In the genomic region with DNA sequence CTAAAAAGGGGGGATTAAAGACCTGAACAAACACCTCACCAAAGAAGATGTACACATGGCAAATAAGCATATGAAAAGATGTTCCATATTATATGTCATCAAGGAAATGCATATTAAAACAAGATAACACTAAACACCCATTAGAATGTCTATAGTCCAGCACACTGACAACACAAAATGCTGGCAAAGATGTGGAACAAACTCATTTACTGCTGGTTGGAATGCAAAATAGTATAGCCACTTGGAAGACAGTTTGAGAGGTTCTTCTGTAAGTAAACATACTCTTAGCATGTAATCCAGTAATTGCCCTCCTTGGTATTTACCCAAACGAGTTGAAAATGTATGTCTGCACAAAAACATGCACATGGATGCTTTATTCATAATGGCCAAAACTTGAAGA, we compare ENCODE assay signal across 26 cellular contexts.
"Had no signal": no experiment of that assay in that cellular context is flagged by ENCODE, and none has a peak within 500 bp of the region (broad histone marks: within the 10 kb centered on the region; RNA-seq: fewer than 3 reads in every experiment).

No MANE protein-coding gene starts in this region.

- H3K4me1 Mint-ChIP-seq: immature natural killer cell; memory B cell; naive thymus-derived CD8-positive, alpha-beta T cell; nephron; neural crest cell; stimulated activated effector memory CD8-positive, alpha-beta T cell treated with anti-CD3 and anti-CD28 coated beads, Interleukin-12 subunit alpha, Interleukin-12 subunit beta, amount 100 ng/mL, for 72 hours had no signal

- H3K4me3 Mint-ChIP-seq: immature natural killer cell; memory B cell; naive thymus-derived CD8-positive, alpha-beta T cell; nephron; neural crest cell; stimulated activated effector memory CD8-positive, alpha-beta T cell treated with anti-CD3 and anti-CD28 coated beads, Interleukin-12 subunit alpha, Interleukin-12 subunit beta, amount 100 ng/mL, for 72 hours; stimulated activated naive CD8-positive, alpha-beta T cell treated with anti-CD3 and anti-CD28 coated beads, Interleukin-15, Interleukin-2, amounts not matched to agents 100 ng/mL and 50 ng/mL, for 24 hours had no signal

- H3K27me3 ChIP-seq: pancreas, suprapubic skin, tibial artery, upper lobe of right lung had no signal

- H3K4me1 ChIP-seq: left ventricle myocardium inferior, pancreas, suprapubic skin, tibial artery, upper lobe of right lung had no signal

- H3K36me3 ChIP-seq: pancreas, prostate gland, suprapubic skin, thoracic aorta, tibial artery, upper lobe of right lung had no signal

- H3K36me3 Mint-ChIP-seq: immature natural killer cell; memory B cell; naive thymus-derived CD8-positive, alpha-beta T cell; stimulated activated effector memory CD8-positive, alpha-beta T cell treated with anti-CD3 and anti-CD28 coated beads, Interleukin-12 subunit alpha, Interleukin-12 subunit beta, amount 100 ng/mL, for 72 hours had no signal

- ATAC-seq: naive thymus-derived CD8-positive, alpha-beta T cell; pancreas; right cardiac atrium; sciatic nerve; stimulated activated effector memory CD8-positive, alpha-beta T cell treated with anti-CD3 and anti-CD28 coated beads, Interleukin-12 subunit alpha, Interleukin-12 subunit beta, amount 100 ng/mL, for 72 hours; upper lobe of right lung had no signal

- H3K9me3 Mint-ChIP-seq: stimulated activated effector memory CD8-positive, alpha-beta T cell treated with anti-CD3 and anti-CD28 coated beads, Interleukin-12 subunit alpha, Interleukin-12 subunit beta, amount 100 ng/mL, for 72 hours; stimulated activated naive CD8-positive, alpha-beta T cell treated with anti-CD3 and anti-CD28 coated beads, Interleukin-15, Interleukin-2, amounts not matched to agents 100 ng/mL and 50 ng/mL, for 24 hours had no signal

- DNase-seq: hypothalamus; immature natural killer cell; islet precursor cell; left ventricle myocardium inferior; naive thymus-derived CD8-positive, alpha-beta T cell; nucleus accumbens; pancreas; posterior cingulate gyrus; retina; right cardiac atrium; stimulated activated CD4-positive, alpha-beta T cell treated with anti-CD3 and anti-CD28 coated beads, Interleukin-4, amount 100 ng/mL, for 24 hours; stimulated activated naive CD4-positive, alpha-beta T cell; tibial artery; upper lobe of right lung had no signal

- FAIRE-seq: pancreas, urothelium cell line had no signal

- H3K4me3 ChIP-seq: left ventricle myocardium inferior, lung, pancreas, prostate gland, skin epidermis, suprapubic skin, thoracic aorta, tibial artery, upper lobe of right lung had no signal

- H3K27me3 Mint-ChIP-seq: memory B cell; naive thymus-derived CD8-positive, alpha-beta T cell; stimulated activated naive CD8-positive, alpha-beta T cell treated with anti-CD3 and anti-CD28 coated beads, Interleukin-15, Interleukin-2, amounts not matched to agents 100 ng/mL and 50 ng/mL, for 24 hours had no signal

- H3K27ac ChIP-seq: left ventricle myocardium inferior, pancreas, prostate gland, skin epidermis, suprapubic skin, thoracic aorta, tibial artery, upper lobe of right lung had no signal

- H3K9me3 ChIP-seq: left ventricle myocardium inferior, pancreas, prostate gland, suprapubic skin, thoracic aorta, tibial artery, upper lobe of right lung had no signal

- H3K27ac Mint-ChIP-seq: immature natural killer cell; memory B cell; naive thymus-derived CD8-positive, alpha-beta T cell; nephron; stimulated activated effector memory CD8-positive, alpha-beta T cell treated with anti-CD3 and anti-CD28 coated beads, Interleukin-12 subunit alpha, Interleukin-12 subunit beta, amount 100 ng/mL, for 72 hours; stimulated activated naive CD8-positive, alpha-beta T cell treated with anti-CD3 and anti-CD28 coated beads, Interleukin-15, Interleukin-2, amounts not matched to agents 100 ng/mL and 50 ng/mL, for 24 hours had no signal
